In genomic region chr3:126003447-126004190, GRCh38 we compare ENCODE assay signal across 29 cellular contexts. TPM values are rescaled to one million over a fixed set of nuclear protein-coding genes. Genes with fewer than 3 reads are reported as not detected.
"Had no signal": no experiment of that assay in that cellular context is flagged by ENCODE, and none has a peak within 500 bp of the region (broad histone marks: within the 10 kb centered on the region; RNA-seq: fewer than 3 reads in every experiment).

No MANE protein-coding gene starts in this region.

- H3K9ac ChIP-seq: parathyroid adenoma had no signal

- H3K4me2 ChIP-seq: smooth muscle cell had no signal

- DNase-seq: effector CD4-positive, alpha-beta T cell; endodermal cell; foreskin keratinocyte; hippocampal formation; kidney glomerular epithelial cell; left ventricle myocardium superior; natural killer cell; stimulated activated CD4-positive, alpha-beta T cell treated with anti-CD3 and anti-CD28 coated beads, Interleukin-12 subunit alpha, Interleukin-12 subunit beta, amount 100 ng/mL, for 4 hours; stimulated activated CD4-positive, alpha-beta T cell treated with anti-CD3 and anti-CD28 coated beads, Interleukin-1b, Interleukin-23, amount 100 ng/mL, for 48 hours; stimulated activated CD4-positive, alpha-beta T cell treated with anti-CD3 and anti-CD28 coated beads, Interleukin-4, amount 100 ng/mL, for 1 hour; stimulated activated CD8-positive, alpha-beta memory T cell treated with anti-CD3 and anti-CD28 coated beads, Interleukin-4, amount 100 ng/mL, for 48 hours; stimulated activated naive CD4-positive, alpha-beta T cell; stimulated activated naive CD8-positive, alpha-beta T cell treated with anti-CD3 and anti-CD28 coated beads, Interleukin-15, amount 100 ng/mL, for 72 hours; transverse colon; upper lobe of right lung; uterus had no signal

- H2AFZ ChIP-seq: parathyroid adenoma had no signal

- H3K36me3 ChIP-seq: neutrophil, transverse colon, uterus had no signal

- H3K4me3 ChIP-seq: coronary artery, gastroesophageal sphincter, heart left ventricle, lung, smooth muscle cell, suprapubic skin, transverse colon, upper lobe of right lung, uterus had no signal

- H3K4me1 ChIP-seq: gastroesophageal sphincter, parathyroid adenoma, suprapubic skin, transverse colon, upper lobe of right lung, uterus had no signal

- H3K27ac ChIP-seq: coronary artery, epithelial cell of prostate, foreskin keratinocyte, gastroesophageal sphincter, heart left ventricle, neutrophil, parathyroid adenoma, suprapubic skin, transverse colon, upper lobe of right lung, uterus had no signal

- H3K27me3 ChIP-seq: foreskin keratinocyte, gastroesophageal sphincter, heart left ventricle, neutrophil, suprapubic skin, transverse colon, upper lobe of right lung, uterus had no signal

- H3K9me3 ChIP-seq: neutrophil, uterus had no signal

RNA-seq across cellular contexts. Expression of gene ROPN1B, which starts 34.6 kb away (rescaled TPM):
- total RNA-seq: dermis microvascular lymphatic vessel endothelial cell, endodermal cell, esophagus mucosa, fibroblast of lung, foreskin keratinocyte, gastroesophageal sphincter, natural killer cell, progenitor cell of endocrine pancreas, smooth muscle cell, transverse colon, upper lobe of right lung had no signal
- polyA plus RNA-seq: fibroblast of lung, smooth muscle cell had no signal
